Comparison of ENCODE assay signal across 1 cellular context in the genomic region with DNA sequence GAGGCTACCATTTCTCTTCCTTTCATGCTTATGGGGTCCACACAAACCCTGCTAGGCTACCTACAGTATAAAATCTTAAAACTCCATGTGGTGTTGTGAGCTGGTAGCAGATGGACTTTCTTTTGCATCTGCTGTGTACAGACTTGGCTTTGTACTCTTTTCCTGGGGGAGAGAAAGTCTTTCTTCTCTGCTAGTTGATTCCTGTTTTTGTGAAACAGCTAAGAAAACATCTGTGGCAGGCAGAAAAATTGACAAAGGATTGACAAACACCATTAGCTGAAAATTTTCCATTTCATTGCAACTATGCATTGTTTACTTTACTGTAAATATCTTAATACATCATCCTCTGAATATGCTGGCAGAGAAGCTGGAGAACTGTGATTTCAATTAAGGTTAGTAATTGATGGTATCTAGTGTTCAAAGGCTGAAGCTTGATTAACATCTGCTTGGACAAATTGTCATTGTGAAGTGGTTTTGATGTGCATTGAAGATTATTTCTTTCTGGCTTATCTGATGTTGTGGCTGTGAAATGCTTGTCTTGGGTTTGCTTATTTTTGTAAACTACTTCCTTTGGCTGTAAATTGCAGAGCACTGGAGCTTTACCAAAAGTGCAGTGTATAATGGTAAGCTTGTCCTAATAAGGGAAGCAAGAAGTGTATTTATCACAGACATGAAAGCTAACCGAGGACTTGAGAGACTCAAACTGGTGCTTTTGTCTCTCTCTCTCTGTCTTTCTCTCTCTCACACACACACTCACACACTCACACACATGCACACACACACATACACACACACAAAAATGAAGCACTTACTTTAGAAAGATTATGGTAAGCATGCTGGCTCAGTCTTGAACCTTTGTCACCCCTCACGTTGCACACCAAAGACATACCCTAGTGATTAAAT.
TF ChIP-seq lines count a peak whose summit lies in the region.

Gene FOXP2 (plus strand): TSS at position 665 of the 903 bp plus-strand sequence. CDS start 11,697 bp downstream, outside the sequence.

TF ChIP-seq in GM12878, 131 proteins besides CTCF, POLR2A, EP300 and RAD21 (continued from another document):
- no peak for TF ChIP-seq E2F4 (IDR thresholded peaks at IDR 0.05; ENCODE audit: low read depth, low read length)
- TF ChIP-seq EZH2 (IDR thresholded peaks at IDR 0.05; ENCODE audit: borderline replicate concordance, control insufficient read depth, low read depth, low read length): no peak
- no peak for TF ChIP-seq GABPA (IDR thresholded peaks at IDR 0.05; ENCODE audit: low read depth)
- no peak for TF ChIP-seq MYB (IDR thresholded peaks at IDR 0.05; ENCODE audit: borderline replicate concordance, low read depth, low read length)
- no peak for TF ChIP-seq RBBP5 (conservative IDR thresholded peaks at IDR 0.05)
- TF ChIP-seq REST (IDR thresholded peaks at IDR 0.05; ENCODE audit: low read depth, low read length): no peak
- no peak for TF ChIP-seq ZNF622 (IDR thresholded peaks at IDR 0.05)
- TF ChIP-seq PAX8 (IDR thresholded peaks at IDR 0.05): no peak
- TF ChIP-seq SUPT20H (IDR thresholded peaks at IDR 0.05; ENCODE audit: borderline replicate concordance, control insufficient read depth, low read depth, low read length): no peak
- no peak for TF ChIP-seq FOXM1 (IDR thresholded peaks at IDR 0.05; ENCODE audit: low read depth, low read length)
